ENCODE assay signal across 37 cellular contexts in the genomic region with DNA sequence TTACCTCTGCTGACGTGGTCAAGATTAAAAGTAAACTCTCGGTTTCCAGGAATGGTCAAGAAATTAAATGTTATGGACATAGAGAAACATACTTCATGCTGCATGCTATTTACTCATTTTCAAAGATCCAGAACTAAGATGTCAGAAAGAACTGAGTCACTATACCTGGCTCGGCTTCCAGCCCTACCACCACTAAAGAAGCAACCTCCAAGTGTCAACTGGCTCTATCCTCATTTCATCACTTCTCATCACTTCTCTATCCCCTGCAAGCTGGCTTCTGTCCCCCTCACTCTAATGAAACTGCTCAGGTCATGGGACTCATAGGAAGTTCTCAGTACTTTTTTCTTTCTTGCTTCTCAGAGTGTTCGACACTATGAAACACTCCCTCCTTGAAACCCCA.
"Had no signal": no experiment of that assay in that cellular context is flagged by ENCODE, and none has a peak within 500 bp of the region (broad histone marks: within the 10 kb centered on the region; RNA-seq: fewer than 3 reads in every experiment).

No MANE protein-coding gene starts in this region.

- DNase-seq: activated CD4-positive, alpha-beta T cell treated with anti-CD3 and anti-CD28 coated beads, Interleukin-2, amount 10 ng/mL, durations not matched to agents 24 days and 14 days; activated CD4-positive, alpha-beta T cell treated with anti-CD3 and anti-CD28 coated beads, Interleukin-2, amount 50 U/mL, for 4 hours; activated CD8-positive, alpha-beta T cell treated with anti-CD3 and anti-CD28 coated beads for 36 hours; activated effector memory CD4-positive, alpha-beta T cell treated with anti-CD3 and anti-CD28 coated beads, Interleukin-2, amount 50 U/mL, for 16 hours; activated naive CD4-positive, alpha-beta T cell; activated naive CD4-positive, alpha-beta T cell treated with anti-CD3 and anti-CD28 coated beads, Interleukin-2, amount 50 U/mL, for 16 hours; activated naive CD8-positive, alpha-beta T cell treated with anti-CD3 and anti-CD28 coated beads for 36 hours; activated T-cell treated with anti-CD3 and anti-CD28 coated beads, Interleukin-2, amount 50 U/mL, for 1 hour; activated T-cell treated with anti-CD3 and anti-CD28 coated beads, Interleukin-2, amount 50 U/mL, for 72 hours; amygdala; Kasumi-1; KG1; MG63; NCI-H1092 treated with DMSO at 0.1 percent for 48 hours; NCI-H1417; NCI-H146; NCI-H187; NCI-H2029 treated with DMSO at 0.1 percent for 48 hours; NCI-H2107; NCI-H2171; NCI-H510A; NCI-H526; NCI-H748 treated with DMSO at 0.1 percent for 48 hours; NK-92 treated with Interleukin-12 subunit alpha and Interleukin-12 subunit beta, amount 100 ng/mL, for 24 hours; PC-3; Peyer's patch; RPMI8226; SHP77 treated with DMSO at 0.1 percent for 48 hours; SK-N-SH; T-cell; T-helper 17 cell; T-helper 9 cell; WERI-Rb-1 had no signal

- ATAC-seq: activated CD8-positive, alpha-beta T cell treated with anti-CD3 and anti-CD28 coated beads for 36 hours; activated T-cell treated with anti-CD3 and anti-CD28 coated beads, Interleukin-2, amount 50 U/mL, for 72 hours; activated T-helper 17 cell treated with anti-CD3 and anti-CD28 coated beads, Interleukin-2, amount 50 U/mL, for 72 hours; PC-3; T-cell; T-helper 17 cell had no signal

- H3K27me3 ChIP-seq: ascending aorta, cardiac muscle cell, MG63, Peyer's patch, SJSA1 had no signal

- H3K4me3 ChIP-seq: cardiac muscle cell, MG63, Peyer's patch, SJSA1 had no signal

- H3K36me3 ChIP-seq: cardiac muscle cell had no signal

- H3K27ac ChIP-seq: cardiac muscle cell, Peyer's patch, SJSA1, WERI-Rb-1 had no signal

- H3K4me1 ChIP-seq: Peyer's patch had no signal

- H3K9me3 ChIP-seq: ascending aorta, MG63, Peyer's patch, SJSA1, SK-N-SH had no signal
